In genomic region chr4:37489697-37490096, GRCh38 we compare ENCODE assay signal across 16 cellular contexts.
DNase-seq lines count a peak whose midpoint lies in the region; ATAC-seq, FAIRE-seq and TF ChIP-seq lines count a peak whose summit lies in the region.
"Had no signal": no experiment of that assay in that cellular context is flagged by ENCODE, and none has a peak within 500 bp of the region (broad histone marks: within the 10 kb centered on the region; RNA-seq: fewer than 3 reads in every experiment).

No MANE protein-coding gene starts in this region.

- no peak overlapping the region for H2AFZ ChIP-seq in HepG2 (ENCODE audit: low read length)

- no peak for TF ChIP-seq POLR2A in HepG2 (IDR thresholded peaks at IDR 0.05; ENCODE audit: insufficient read depth in 1 of 2, low read depth in 2 of 2, low read length in 2 of 2)
- TF ChIP-seq POLR2A in transverse colon (IDR thresholded peaks at IDR 0.05), result no peak

- CTCF ChIA-PET in HepG2 (lab: Yijun Ruan, JAX; ENCODE audit: low intra/inter-chr PET ratio, low total read pairs), result no interaction called here

- in situ Hi-C loops in HepG2 (cut with HindIII; ENCODE audit: extremely low pct_ligation_motif_present, low pct_unique_long_range_greater_than_20kb), result no loop called here
- in situ Hi-C loops in transverse colon (cut with MboI; ENCODE audit: low pct_ligation_motif_present in 1 of 4, low pct_unique_long_range_greater_than_20kb in 1 of 4, low sequenced_read_pairs in 3 of 4), result no loop called here

- ATAC-seq in HepG2, result no peak

- no peak overlapping the region for H3K4me2 ChIP-seq in HepG2 (ENCODE audit: low read depth, low read length)
- H3K4me2 ChIP-seq: BLaER1 treated with 17β-estradiol and CSF1 and Interleukin-3, amounts not matched to agents 10 nM and 100 nM had no signal

- no TSS peak for BruUV-seq in HepG2 (replicated peaks; lab: Mats Ljungman, UMichigan)

- POLR2A ChIA-PET in HepG2 (lab: Yijun Ruan, JAX), result no interaction called here

- H3K4me3 ChIP-seq in liver (ENCODE audit: low read depth in 1 of 3, low read length in 3 of 3), result no peak overlapping the region
- H3K4me3 ChIP-seq in HepG2 (replicated peaks in 1 of 3; ENCODE audit: insufficient read depth in 1 of 3, low read depth in 2 of 3, low read length in 3 of 3), result no peak overlapping the region
- H3K4me3 ChIP-seq in transverse colon, result no peak overlapping the region
- H3K4me3 ChIP-seq: BLaER1 treated with 17β-estradiol and CSF1 and Interleukin-3, amounts not matched to agents 10 nM and 100 nM had no signal

- no peak for TF ChIP-seq RAD21 in liver (IDR thresholded peaks at IDR 0.05)
- no peak for TF ChIP-seq RAD21 in HepG2 (CRISPR knock-in tag; IDR thresholded peaks at IDR 0.05)

- H3K9ac ChIP-seq in liver (ENCODE audit: low read depth in 1 of 2, low read length in 2 of 2) (peak overlapping the region in 1 of 2 donors; percentile 70), HepG2 (ENCODE audit: insufficient read depth, low read depth, low read length) (no peak overlapping the region)
- H3K9ac ChIP-seq: BLaER1 treated with 17β-estradiol and CSF1 and Interleukin-3, amounts not matched to agents 10 nM and 100 nM had no signal

- H3K27ac ChIP-seq in liver (ENCODE audit: low read depth in 1 of 2, low read length in 2 of 2) (peak overlapping the region; percentile 68 to 69), HepG2 (ENCODE audit: extremely low read length, insufficient read depth, low read length) (no peak overlapping the region), transverse colon (peak overlapping the region in 3 of 4 donors; percentile 57 to 63 (median 63))
- H3K27ac ChIP-seq: BLaER1 treated with 17β-estradiol and CSF1 and Interleukin-3, amounts not matched to agents 10 nM and 100 nM had no signal

- no peaks in the 10 kb centered on the region for H3K27me3 ChIP-seq in liver (ENCODE audit: control insufficient read depth in 4 of 4, insufficient read depth in 4 of 4, low read length in 3 of 4)
- no peaks in the 10 kb centered on the region for H3K27me3 ChIP-seq in HepG2 (ENCODE audit: control insufficient read depth in 1 of 2, insufficient read depth in 2 of 2, low read length in 2 of 2)
- H3K27me3 ChIP-seq in transverse colon, result no peaks in the 10 kb centered on the region
- H3K27me3 ChIP-seq: BLaER1 treated with 17β-estradiol and CSF1 and Interleukin-3, amounts not matched to agents 10 nM and 100 nM had no signal

- H4K20me1 ChIP-seq in HepG2 (ENCODE audit: insufficient read depth, low read length), result no peaks in the 10 kb centered on the region
- H4K20me1 ChIP-seq: BLaER1 treated with 17β-estradiol and CSF1 and Interleukin-3, amounts not matched to agents 10 nM and 100 nM had no signal

- no peaks in the 10 kb centered on the region for H3K9me3 ChIP-seq in liver (ENCODE audit: control insufficient read depth in 4 of 4, low read length in 3 of 4)
- no peaks in the 10 kb centered on the region for H3K9me3 ChIP-seq in HepG2 (ENCODE audit: low read length)
- no peaks in the 10 kb centered on the region for H3K9me3 ChIP-seq in transverse colon
- H3K9me3 ChIP-seq: BLaER1 treated with 17β-estradiol and CSF1 and Interleukin-3, amounts not matched to agents 10 nM and 100 nM had no signal

- no peak for DNase-seq in HepG2 (ENCODE audit: low spot score)
- DNase-seq in transverse colon, result no peak
- DNase-seq in hippocampal formation (lab: John Stamatoyannopoulos, UW), result no peak
- no peak for DNase-seq in dedifferentiated amniotic fluid mesenchymal stem cell (ENCODE audit: extremely low spot score)
- no peak for DNase-seq in NCI-H1092 treated with DMSO at 0.1 percent for 48 hours (lab: John Stamatoyannopoulos, UW)
- DNase-seq: ACHN; CD4-positive, CD25-positive, alpha-beta regulatory T cell; DND-41; GDM1; HCEC 1CT; HFFc6 had no signal

- no peak for TF ChIP-seq CTCF in liver (IDR thresholded peaks at IDR 0.05; ENCODE audit: low read depth, low read length, missing input control)
- no peak for TF ChIP-seq CTCF in HepG2 (CRISPR knock-in tag; IDR thresholded peaks at IDR 0.05)
- no peak for TF ChIP-seq CTCF in transverse colon (IDR thresholded peaks at IDR 0.05)

- WGBS in liver, result 35% methylated on average over 1 of the region's 1 CpG
- WGBS in HepG2 (ENCODE audit: low lambda C conversion rate), result 33% methylated on average over 1 of the region's 1 CpG
- 45 to 47% methylated on average over 1 of the region's 1 CpG for WGBS in transverse colon (ENCODE audit: low coverage in 1 of 2), 2 donors

- H3K4me1 ChIP-seq in liver (ENCODE audit: control insufficient read depth in 4 of 4, insufficient read depth in 4 of 4, low read length in 3 of 4) (peaks cover 2 to 15% (median 6%) of the 10 kb centered on the region in 4 donors), HepG2 (ENCODE audit: insufficient read depth, low read length) (peaks cover 7% of the 10 kb centered on the region), transverse colon (peaks cover 0 to 50% (median 15%) of the 10 kb centered on the region in 4 donors)
- H3K4me1 ChIP-seq: BLaER1 treated with 17β-estradiol and CSF1 and Interleukin-3, amounts not matched to agents 10 nM and 100 nM had no signal

- no peaks in the 10 kb centered on the region for H3K79me2 ChIP-seq in HepG2 (ENCODE audit: insufficient read depth, low read length)

- intact Hi-C loops in HepG2 (cut with micrococcal nuclease; ENCODE audit: unreplicated experiment) (no loop called here), transverse colon (cut with DNase I; ENCODE audit: low total_unique reads) (loop anchor here (2.0 kb wide), 1 partner anchor 21 kb away; no protein-coding TSS in a partner anchor)

- TF ChIP-seq EP300 in HepG2 (IDR thresholded peaks at IDR 0.05; ENCODE audit: low read depth in 2 of 2, low read length in 2 of 2), result no peak
- TF ChIP-seq EP300 in HepG2 (CRISPR knock-in tag; IDR thresholded peaks at IDR 0.05; ENCODE audit: borderline replicate concordance), result no peak
- no peak for TF ChIP-seq EP300 in transverse colon (IDR thresholded peaks at IDR 0.05; ENCODE audit: low read depth)

- no peak for FAIRE-seq in HepG2 (lab: Jason Lieb, UNC)
- FAIRE-seq in islet of Langerhans (lab: Jason Lieb, UNC), result peak; percentile 92
- FAIRE-seq: GM12892, HTR-8/SVneo had no signal

- H3K36me3 ChIP-seq in liver (ENCODE audit: control insufficient read depth in 4 of 4, insufficient read depth in 3 of 4, low read depth in 1 of 4, low read length in 3 of 4) (no peaks in the 10 kb centered on the region), HepG2 (replicated peaks in 1 of 2; ENCODE audit: control insufficient read depth in 1 of 2, insufficient read depth in 2 of 2, low read length in 2 of 2) (no peaks in the 10 kb centered on the region), transverse colon (no peaks in the 10 kb centered on the region)
- H3K36me3 ChIP-seq: BLaER1 treated with 17β-estradiol and CSF1 and Interleukin-3, amounts not matched to agents 10 nM and 100 nM had no signal

TF ChIP-seq in liver, 16 proteins besides CTCF, POLR2A, EP300 and RAD21:
- no peak for TF ChIP-seq JUND (IDR thresholded peaks at IDR 0.05)
- TF ChIP-seq HNF4A (conservative IDR thresholded peaks at IDR 0.05), result peak; percentile 39 to 40
- no peak for TF ChIP-seq MAX (IDR thresholded peaks at IDR 0.05)
- no peak for TF ChIP-seq RXRA (IDR thresholded peaks at IDR 0.05)

TF ChIP-seq in HepG2, 621 proteins besides CTCF, POLR2A, EP300 and RAD21:
- TF ChIP-seq ZNF768 (CRISPR knock-in tag; IDR thresholded peaks at IDR 0.05) (no peak), ZNF776 (CRISPR knock-in tag; IDR thresholded peaks at IDR 0.05) (no peak), ZBTB21 (CRISPR knock-in tag; IDR thresholded peaks at IDR 0.05) (no peak), RERE (CRISPR knock-in tag; IDR thresholded peaks at IDR 0.05; ENCODE audit: low read depth) (no peak)
